Comparison of ENCODE assay signal across 1 cellular context in the genomic region with DNA sequence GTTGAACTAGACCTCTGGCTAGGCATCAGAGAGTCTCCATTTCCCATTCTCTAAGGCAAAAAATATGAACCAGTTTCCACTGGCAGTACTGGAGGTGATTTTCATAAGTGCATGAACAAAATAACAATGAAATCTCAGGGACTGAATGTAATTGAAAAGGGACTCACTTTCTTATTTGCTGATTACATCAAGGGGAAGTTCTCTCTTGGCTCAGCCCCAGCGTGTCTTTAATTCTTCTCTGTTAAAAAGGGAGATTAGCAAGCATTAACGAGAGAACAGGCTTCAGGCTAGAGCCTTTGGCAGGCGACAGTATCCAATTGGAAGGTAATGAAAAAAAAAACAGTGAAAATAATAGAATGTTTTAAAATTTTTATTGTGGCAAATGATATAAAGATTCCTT.
TF ChIP-seq lines count a peak whose summit lies in the region.

No MANE protein-coding gene starts in this region.

TF ChIP-seq in GM23338, 12 proteins besides CTCF, POLR2A, EP300 and RAD21 (continued from another document):
- TF ChIP-seq, protein P1, sequence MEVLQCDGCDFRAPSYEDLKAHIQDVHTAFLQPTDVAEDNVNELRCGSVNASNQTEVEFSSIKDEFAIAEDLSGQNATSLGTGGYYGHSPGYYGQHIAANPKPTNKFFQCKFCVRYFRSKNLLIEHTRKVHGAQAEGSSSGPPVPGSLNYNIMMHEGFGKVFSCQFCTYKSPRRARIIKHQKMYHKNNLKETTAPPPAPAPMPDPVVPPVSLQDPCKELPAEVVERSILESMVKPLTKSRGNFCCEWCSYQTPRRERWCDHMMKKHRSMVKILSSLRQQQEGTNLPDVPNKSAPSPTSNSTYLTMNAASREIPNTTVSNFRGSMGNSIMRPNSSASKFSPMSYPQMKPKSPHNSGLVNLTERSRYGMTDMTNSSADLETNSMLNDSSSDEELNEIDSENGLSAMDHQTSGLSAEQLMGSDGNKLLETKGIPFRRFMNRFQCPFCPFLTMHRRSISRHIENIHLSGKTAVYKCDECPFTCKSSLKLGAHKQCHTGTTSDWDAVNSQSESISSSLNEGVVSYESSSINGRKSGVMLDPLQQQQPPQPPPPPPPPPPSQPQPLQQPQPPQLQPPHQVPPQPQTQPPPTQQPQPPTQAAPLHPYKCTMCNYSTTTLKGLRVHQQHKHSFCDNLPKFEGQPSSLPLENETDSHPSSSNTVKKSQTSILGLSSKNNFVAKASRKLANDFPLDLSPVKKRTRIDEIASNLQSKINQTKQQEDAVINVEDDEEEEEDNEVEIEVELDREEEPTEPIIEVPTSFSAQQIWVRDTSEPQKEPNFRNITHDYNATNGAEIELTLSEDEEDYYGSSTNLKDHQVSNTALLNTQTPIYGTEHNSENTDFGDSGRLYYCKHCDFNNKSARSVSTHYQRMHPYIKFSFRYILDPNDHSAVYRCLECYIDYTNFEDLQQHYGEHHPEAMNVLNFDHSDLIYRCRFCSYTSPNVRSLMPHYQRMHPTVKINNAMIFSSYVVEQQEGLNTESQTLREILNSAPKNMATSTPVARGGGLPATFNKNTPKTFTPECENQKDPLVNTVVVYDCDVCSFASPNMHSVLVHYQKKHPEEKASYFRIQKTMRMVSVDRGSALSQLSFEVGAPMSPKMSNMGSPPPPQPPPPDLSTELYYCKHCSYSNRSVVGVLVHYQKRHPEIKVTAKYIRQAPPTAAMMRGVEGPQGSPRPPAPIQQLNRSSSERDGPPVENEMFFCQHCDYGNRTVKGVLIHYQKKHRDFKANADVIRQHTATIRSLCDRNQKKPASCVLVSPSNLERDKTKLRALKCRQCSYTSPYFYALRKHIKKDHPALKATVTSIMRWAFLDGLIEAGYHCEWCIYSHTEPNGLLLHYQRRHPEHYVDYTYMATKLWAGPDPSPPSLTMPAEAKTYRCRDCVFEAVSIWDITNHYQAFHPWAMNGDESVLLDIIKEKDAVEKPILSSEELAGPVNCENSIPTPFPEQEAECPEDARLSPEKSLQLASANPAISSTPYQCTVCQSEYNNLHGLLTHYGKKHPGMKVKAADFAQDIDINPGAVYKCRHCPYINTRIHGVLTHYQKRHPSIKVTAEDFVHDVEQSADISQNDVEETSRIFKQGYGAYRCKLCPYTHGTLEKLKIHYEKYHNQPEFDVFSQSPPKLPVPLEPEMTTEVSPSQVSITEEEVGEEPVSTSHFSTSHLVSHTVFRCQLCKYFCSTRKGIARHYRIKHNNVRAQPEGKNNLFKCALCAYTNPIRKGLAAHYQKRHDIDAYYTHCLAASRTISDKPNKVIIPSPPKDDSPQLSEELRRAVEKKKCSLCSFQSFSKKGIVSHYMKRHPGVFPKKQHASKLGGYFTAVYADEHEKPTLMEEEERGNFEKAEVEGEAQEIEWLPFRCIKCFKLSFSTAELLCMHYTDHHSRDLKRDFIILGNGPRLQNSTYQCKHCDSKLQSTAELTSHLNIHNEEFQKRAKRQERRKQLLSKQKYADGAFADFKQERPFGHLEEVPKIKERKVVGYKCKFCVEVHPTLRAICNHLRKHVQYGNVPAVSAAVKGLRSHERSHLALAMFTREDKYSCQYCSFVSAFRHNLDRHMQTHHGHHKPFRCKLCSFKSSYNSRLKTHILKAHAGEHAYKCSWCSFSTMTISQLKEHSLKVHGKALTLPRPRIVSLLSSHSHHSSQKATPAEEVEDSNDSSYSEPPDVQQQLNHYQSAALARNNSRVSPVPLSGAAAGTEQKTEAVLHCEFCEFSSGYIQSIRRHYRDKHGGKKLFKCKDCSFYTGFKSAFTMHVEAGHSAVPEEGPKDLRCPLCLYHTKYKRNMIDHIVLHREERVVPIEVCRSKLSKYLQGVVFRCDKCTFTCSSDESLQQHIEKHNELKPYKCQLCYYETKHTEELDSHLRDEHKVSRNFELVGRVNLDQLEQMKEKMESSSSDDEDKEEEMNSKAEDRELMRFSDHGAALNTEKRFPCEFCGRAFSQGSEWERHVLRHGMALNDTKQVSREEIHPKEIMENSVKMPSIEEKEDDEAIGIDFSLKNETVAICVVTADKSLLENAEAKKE (CRISPR knock-in tag; IDR thresholded peaks at IDR 0.05), result no peak
